In genomic region chrX:150874448-150874847, GRCh38 we compare ENCODE assay signal across 14 cellular contexts. TPM values are rescaled to one million over a fixed set of nuclear protein-coding genes. Genes with fewer than 3 reads are reported as not detected.
DNase-seq lines count a peak whose midpoint lies in the region; ATAC-seq and TF ChIP-seq lines count a peak whose summit lies in the region.
"Had no signal": no experiment of that assay in that cellular context is flagged by ENCODE, and none has a peak within 500 bp of the region (broad histone marks: within the 10 kb centered on the region; RNA-seq: fewer than 3 reads in every experiment).

No MANE protein-coding gene starts in this region.

- ATAC-seq in heart right ventricle = no peak
- no peak for ATAC-seq in left ventricle myocardium superior
- no peak for ATAC-seq in WTC11
- ATAC-seq in gastroesophageal sphincter = no peak
- no peak for ATAC-seq in thoracic aorta (ENCODE audit: insufficient number of reproducible peaks, low FRiP score, low read depth)
- ATAC-seq in GM18511 (IDR thresholded peaks at IDR 0.05; ENCODE audit: unreplicated experiment) = no peak
- ATAC-seq: HepG2 had no signal

- H3K4me3 ChIP-seq in heart right ventricle = no peak overlapping the region
- H3K4me3 ChIP-seq in gastroesophageal sphincter = no peak overlapping the region
- no peak overlapping the region for H3K4me3 ChIP-seq in thoracic aorta
- H3K4me3 ChIP-seq in Karpas-422 (ENCODE audit: low read length) = no peak overlapping the region
- H3K4me3 ChIP-seq: SJSA1 had no signal

- H3K27ac Mint-ChIP-seq in WTC11 = peak overlapping the region; percentile 47; the same call in 1 of the 2 replicates

- no peaks in the 10 kb centered on the region for H3K9me3 ChIP-seq in heart right ventricle
- H3K9me3 ChIP-seq in gastroesophageal sphincter = no peaks in the 10 kb centered on the region
- H3K9me3 ChIP-seq in thoracic aorta = no peaks in the 10 kb centered on the region
- H3K9me3 ChIP-seq in Karpas-422 (ENCODE audit: low read length) = no peaks in the 10 kb centered on the region
- H3K9me3 ChIP-seq: SJSA1 had no signal

- no peaks in the 10 kb centered on the region; the same call in 1 of the 2 replicates for H3K27me3 Mint-ChIP-seq in WTC11 (ENCODE audit: low read depth)

- no peak overlapping the region for H2AFZ ChIP-seq in Karpas-422 (ENCODE audit: low read length)

- H3K9ac ChIP-seq in Karpas-422 (ENCODE audit: low read length) = no peak overlapping the region

- no peaks in the 10 kb centered on the region for H3K79me2 ChIP-seq in Karpas-422 (ENCODE audit: low read length)

- no peaks in the 10 kb centered on the region for H3K9me2 ChIP-seq in Karpas-422 (replicated peaks; ENCODE audit: insufficient read depth, low read length)

- peaks cover 0 to 45% (median 25%) of the 10 kb centered on the region in 9 donors for H3K4me1 ChIP-seq in heart right ventricle
- peaks cover 0 to 47% (median 0%) of the 10 kb centered on the region in 3 donors for H3K4me1 ChIP-seq in gastroesophageal sphincter
- peaks cover 12 to 41% of the 10 kb centered on the region in 2 donors for H3K4me1 ChIP-seq in thoracic aorta (ENCODE audit: control insufficient read depth in 1 of 2, low read depth in 2 of 2)
- H3K4me1 ChIP-seq in Karpas-422 (ENCODE audit: low read length) = no peaks in the 10 kb centered on the region
- H3K4me1 ChIP-seq: SJSA1 had no signal

- H3K9me3 Mint-ChIP-seq in WTC11 = peaks cover 17% of the 10 kb centered on the region

- TF ChIP-seq POLR2A in gastroesophageal sphincter (IDR thresholded peaks at IDR 0.05) = no peak

- WGBS in heart right ventricle, 2 donors = 94 to 100% methylated on average over 5 of the region's 5 CpGs
- WGBS in gastroesophageal sphincter (ENCODE audit: low coverage in 1 of 2), 2 donors = 87 to 100% methylated on average over 1 to 5 of the region's 5 CpGs

- POLR2A ChIA-PET in WTC11 (lab: Charles Lee) = no interaction called here

- no peak overlapping the region for H3K4me2 ChIP-seq in Karpas-422 (ENCODE audit: low read depth, low read length, poor library complexity, severe bottlenecking)

- H3K27ac ChIP-seq in heart right ventricle (peak overlapping the region in 7 of 10 donors; percentile 35 to 77 (median 66)), gastroesophageal sphincter (peak overlapping the region; percentile 20 to 71 (median 64)), thoracic aorta (peak overlapping the region; percentile 72 to 93), Karpas-422 (ENCODE audit: low read length) (no peak overlapping the region)
- H3K27ac ChIP-seq: SJSA1 had no signal

- H3K36me3 ChIP-seq in heart right ventricle (no peaks in the 10 kb centered on the region), gastroesophageal sphincter (no peaks in the 10 kb centered on the region), thoracic aorta (no peaks in the 10 kb centered on the region), Karpas-422 (ENCODE audit: insufficient read depth, low read length) (no peaks in the 10 kb centered on the region)
- H3K36me3 ChIP-seq: SJSA1 had no signal

- TF ChIP-seq CTCF in heart right ventricle (IDR thresholded peaks at IDR 0.05) (no peak), WTC11 (IDR thresholded peaks at IDR 0.05) (no peak), gastroesophageal sphincter (IDR thresholded peaks at IDR 0.05) (no peak), thoracic aorta (IDR thresholded peaks at IDR 0.05) (no peak)

- CTCF ChIA-PET in WTC11 (lab: Charles Lee) = no interaction called here

- H4K20me1 ChIP-seq in Karpas-422 (ENCODE audit: insufficient read depth, low read depth, low read length) = no peaks in the 10 kb centered on the region

- peaks cover 50% of the 10 kb centered on the region for H3K4me1 Mint-ChIP-seq in WTC11

- H3K4me3 Mint-ChIP-seq in WTC11 = no peak overlapping the region

- peaks cover 18% of the 10 kb centered on the region for H3K36me3 Mint-ChIP-seq in WTC11

- intact Hi-C loops in heart right ventricle (cut with DNase I) = no loop called here
- intact Hi-C loops in left ventricle myocardium superior (cut with micrococcal nuclease) = no loop called here

- H3K27me3 ChIP-seq in heart right ventricle (no peaks in the 10 kb centered on the region), gastroesophageal sphincter (no peaks in the 10 kb centered on the region), thoracic aorta (replicated peaks; ENCODE audit: insufficient read depth) (no peaks in the 10 kb centered on the region), Karpas-422 (ENCODE audit: low read length) (no peaks in the 10 kb centered on the region)
- H3K27me3 ChIP-seq: SJSA1 had no signal

- TF ChIP-seq EP300 in gastroesophageal sphincter (IDR thresholded peaks at IDR 0.05) = no peak

- DNase-seq in heart right ventricle (no peak), left ventricle myocardium superior (no peak), WTC11 (ENCODE audit: low spot score) (no peak), thoracic aorta (ENCODE audit: low spot score) (no peak), Karpas-422 (no peak), NCI-H187 treated with DMSO at 0.1 percent for 48 hours (lab: John Stamatoyannopoulos, UW) (no peak)
- DNase-seq: EL, NCI-H2029 treated with DMSO at 0.1 percent for 48 hours, NCI-H524 treated with DMSO at 0.1 percent for 48 hours, RPMI8226 had no signal

TF ChIP-seq in WTC11, 78 proteins besides CTCF, POLR2A, EP300 and RAD21:
- TF ChIP-seq ZNF423 (CRISPR knock-in tag; IDR thresholded peaks at IDR 0.05) = no peak
- no peak for TF ChIP-seq CBFB (CRISPR knock-in tag; IDR thresholded peaks at IDR 0.05; ENCODE audit: low read depth)

RNA-seq across cellular contexts. Expression of gene CD99L2, which starts 24.0 kb away (rescaled TPM):
- total RNA-seq in heart right ventricle (100 to 1,000 TPM in 1 of 10 donors, 10 to 100 TPM in 9; 67.2 to 122 (median 80.8) TPM), left ventricle myocardium superior (83.3 TPM), WTC11 (2021) (9.4 to 10.5 TPM (median 9.6 TPM) in 3 replicates), gastroesophageal sphincter (10 to 100 TPM; 56.8 to 88.6 (median 77.6) TPM), thoracic aorta (10 to 100 TPM; 75.6 to 83.8 TPM)
- 10 to 100 TPM; 32.6 to 46.0 TPM for polyA plus RNA-seq in heart right ventricle
- 4.7 and 8.6 TPM in 2 replicates for total RNA-seq in Karpas-422 (2014; rRNA removed; shearing (Covaris generic); ENCODE audit: low replicate concordance)
